Comparison of ENCODE assay signal across 10 cellular contexts in genomic region chr13:100203696-100204367, GRCh38.
DNase-seq lines count a peak whose midpoint lies in the region; ATAC-seq and TF ChIP-seq lines count a peak whose summit lies in the region.
"Had no signal": no experiment of that assay in that cellular context is flagged by ENCODE, and none has a peak within 500 bp of the region (broad histone marks: within the 10 kb centered on the region; RNA-seq: fewer than 3 reads in every experiment).

No MANE protein-coding gene starts in this region.

- no peak overlapping the region for H3K4me2 ChIP-seq in MM.1S (ENCODE audit: low read depth, low read length)

- POLR2A ChIA-PET in A673 (lab: Charles Lee; ENCODE audit: low non-redundant PET) = no interaction called here

- H3K27me3 ChIP-seq in A673 (replicated peaks; ENCODE audit: insufficient read depth, low read depth, low read length, poor library complexity) (no peaks in the 10 kb centered on the region), MM.1S (replicated peaks; ENCODE audit: insufficient read depth, low read length) (no peaks in the 10 kb centered on the region)
- H3K27me3 ChIP-seq: right lobe of liver, testis had no signal

- no peaks in the 10 kb centered on the region for H3K79me2 ChIP-seq in MM.1S (ENCODE audit: low read length)

- H3K27ac ChIP-seq in A673 (ENCODE audit: low read depth, low read length, poor library complexity, severe bottlenecking) (no peak overlapping the region), MM.1S (ENCODE audit: low read length) (no peak overlapping the region)
- H3K27ac ChIP-seq: right lobe of liver, testis had no signal

- no peaks in the 10 kb centered on the region for H3K4me1 ChIP-seq in A673 (ENCODE audit: insufficient read depth, low read length, poor library complexity, severe bottlenecking)
- H3K4me1 ChIP-seq in MM.1S (ENCODE audit: low read length) = no peaks in the 10 kb centered on the region
- H3K4me1 ChIP-seq: testis had no signal

- no peaks in the 10 kb centered on the region for H3K36me3 ChIP-seq in A673 (ENCODE audit: insufficient read depth, low read length, poor library complexity, severe bottlenecking)
- H3K36me3 ChIP-seq in MM.1S (replicated peaks; ENCODE audit: insufficient read depth, low read length) = no peaks in the 10 kb centered on the region
- H3K36me3 ChIP-seq: right lobe of liver had no signal

- TF ChIP-seq CTCF in A673 (conservative IDR thresholded peaks at IDR 0.05; ENCODE audit: low read depth, low read length) (no peak), MM.1S (IDR thresholded peaks at IDR 0.05; ENCODE audit: low read length) (no peak), choroid plexus epithelial cell (conservative IDR thresholded peaks at IDR 0.05; ENCODE audit: low read depth, low read length) (no peak)

- H3F3A ChIP-seq in MM.1S (ENCODE audit: insufficient read depth, low read length) = no peaks in the 10 kb centered on the region

- H3K9me3 ChIP-seq in A673 (ENCODE audit: low read depth, low read length, poor library complexity, severe bottlenecking) = no peaks in the 10 kb centered on the region
- H3K9me3 ChIP-seq in MM.1S (replicated peaks; ENCODE audit: insufficient read depth, low read length) = no peaks in the 10 kb centered on the region
- H3K9me3 ChIP-seq: right lobe of liver, testis had no signal

- no peak overlapping the region for H2AFZ ChIP-seq in MM.1S (ENCODE audit: low read length)

- intact Hi-C loops in A673 (cut with micrococcal nuclease; ENCODE audit: unreplicated experiment) = no loop called here

- H4K20me1 ChIP-seq in MM.1S (ENCODE audit: insufficient read depth, low read length) = no peaks in the 10 kb centered on the region

- no peak overlapping the region for H3K4me3 ChIP-seq in A673 (ENCODE audit: low read depth, low read length, poor library complexity, severe bottlenecking)
- H3K4me3 ChIP-seq in MM.1S (ENCODE audit: low read length) = no peak overlapping the region
- no peak overlapping the region for H3K4me3 ChIP-seq in choroid plexus epithelial cell (ENCODE audit: low read depth, low read length)
- H3K4me3 ChIP-seq: right lobe of liver, testis had no signal

- peak; percentile 11 for DNase-seq in A673 (ENCODE audit: low spot score)
- DNase-seq in MM.1S = peak; percentile 22
- peak; percentile 85 for DNase-seq in choroid plexus epithelial cell (ENCODE audit: low read depth)
- no peak for DNase-seq in HuH-7 (ENCODE audit: low spot score)
- DNase-seq in GF-D8 (lab: John Stamatoyannopoulos, UW) = no peak
- no peak for DNase-seq in iPS-NIHi7 (ENCODE audit: extremely low spot score)
- no peak for DNase-seq in NCI-H2081 (lab: John Stamatoyannopoulos, UW)
- DNase-seq: right lobe of liver, testis had no signal

- H3K9ac ChIP-seq in MM.1S (ENCODE audit: low read length) = no peak overlapping the region

- CTCF ChIA-PET in A673 (lab: Charles Lee) = no interaction called here

- no peaks in the 10 kb centered on the region for H3K9me2 ChIP-seq in MM.1S (replicated peaks; ENCODE audit: insufficient read depth, low read length)

- BruUV-seq in A673 (replicated peaks; lab: Mats Ljungman, UMichigan) = no TSS peak

- ATAC-seq in GM18858 (IDR thresholded peaks at IDR 0.05; ENCODE audit: unreplicated experiment) = peak; percentile 63
- ATAC-seq: right lobe of liver had no signal

Comparison
In these comparisons a context has a peak if more than half of its experiments do, and no peak if none do; other contexts are left out.
1. DNase-seq: peak in A673 (single experiment), MM.1S (single experiment) and choroid plexus epithelial cell (single experiment); none in HuH-7 (single experiment), GF-D8 (single experiment), iPS-NIHi7 (single experiment) and NCI-H2081 (0 of 2).